In the genomic region with DNA sequence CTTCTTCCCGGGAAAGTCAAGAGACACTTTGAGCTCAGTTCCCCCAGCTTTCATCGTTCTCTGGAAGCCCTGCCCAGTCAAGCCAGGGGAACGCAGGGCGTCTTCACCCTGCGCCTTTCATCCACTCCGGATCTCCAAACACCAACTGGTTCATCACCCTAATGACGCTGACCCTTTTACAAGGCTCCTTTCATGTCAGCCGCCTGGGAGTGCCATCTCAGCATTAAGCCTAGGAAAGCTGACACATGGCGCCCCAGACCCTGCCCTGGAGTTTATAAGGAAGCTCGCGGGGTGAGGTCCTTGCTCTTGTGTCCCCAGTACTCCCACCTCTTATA, we compare ENCODE assay signal across 8 cellular contexts. TPM values are rescaled to one million over a fixed set of nuclear protein-coding genes. Genes with fewer than 3 reads are reported as not detected.
DNase-seq lines count a peak whose midpoint lies in the region; ATAC-seq and TF ChIP-seq lines count a peak whose summit lies in the region.

No MANE protein-coding gene starts in this region.

- no peak for DNase-seq in GM12864 (ENCODE audit: low read depth)
- no peak for DNase-seq in Jurkat, Clone E6-1 (ENCODE audit: low read depth, low spot score)
- DNase-seq in central memory CD8-positive, alpha-beta T cell (ENCODE audit: low spot score in 2 of 2): no peak
- DNase-seq in posterior cingulate gyrus: no peak
- no peak for DNase-seq in DMS114 treated with DMSO at 0.1 percent for 48 hours (lab: John Stamatoyannopoulos, UW; ENCODE audit: unreplicated experiment)

- no peaks in the 10 kb centered on the region for H3K27me3 ChIP-seq in muscle layer of colon (ENCODE audit: control insufficient read depth in 1 of 2, insufficient read depth in 2 of 2, low read length in 2 of 2)

- TF ChIP-seq CTCF in GM12864 (IDR thresholded peaks at IDR 0.05; ENCODE audit: low read depth, low read length, missing control alignments): no peak

- H3K27ac Mint-ChIP-seq in central memory CD8-positive, alpha-beta T cell (ENCODE audit: low read depth): peak overlapping the region; percentile 96

- ATAC-seq in central memory CD8-positive, alpha-beta T cell (replicated peaks; ENCODE audit: extremely low read depth, poor library complexity, severe bottlenecking): no peak
- ATAC-seq in GM21786 (IDR thresholded peaks at IDR 0.05; ENCODE audit: unreplicated experiment) (no peak), GM18858 (IDR thresholded peaks at IDR 0.05; ENCODE audit: unreplicated experiment) (no peak)

- H3K27me3 Mint-ChIP-seq in central memory CD8-positive, alpha-beta T cell: no peaks in the 10 kb centered on the region

- no peaks in the 10 kb centered on the region for H3K9me3 ChIP-seq in muscle layer of colon (ENCODE audit: low read length)

- H3K4me1 Mint-ChIP-seq in central memory CD8-positive, alpha-beta T cell: peaks cover 65% of the 10 kb centered on the region

- peaks cover 29% of the 10 kb centered on the region for H3K36me3 Mint-ChIP-seq in central memory CD8-positive, alpha-beta T cell (ENCODE audit: insufficient read depth)

- intact Hi-C loops in posterior cingulate gyrus (cut with DNase I): no loop called here

- H3K9me3 Mint-ChIP-seq in central memory CD8-positive, alpha-beta T cell: no peaks in the 10 kb centered on the region

- H3K36me3 ChIP-seq in muscle layer of colon (ENCODE audit: insufficient read depth, low read length): peaks cover 8% of the 10 kb centered on the region

- H3K9ac ChIP-seq in muscle layer of colon (ENCODE audit: low read length): peak overlapping the region; percentile 72

- peaks cover 38% of the 10 kb centered on the region for H3K4me1 ChIP-seq in muscle layer of colon (ENCODE audit: insufficient read depth, low read length)

- H3K27ac ChIP-seq in muscle layer of colon (ENCODE audit: low read depth, low read length): peak overlapping the region; percentile 86

- H3K4me3 ChIP-seq in GM12864 (ENCODE audit: low read depth, low read length) (peak overlapping the region; percentile 97), muscle layer of colon (ENCODE audit: low read depth in 1 of 2, low read length in 2 of 2) (peak overlapping the region; percentile 73 to 92)
- H3K4me3 ChIP-seq in Jurkat, Clone E6-1 (ENCODE audit: low read length): peak overlapping the region; percentile 98

- peak overlapping the region; percentile 99 for H3K4me3 Mint-ChIP-seq in central memory CD8-positive, alpha-beta T cell

RNA-seq across cellular contexts. Expression of a gene that starts 0.6 kb away (rescaled TPM):
- 162 TPM for polyA plus RNA-seq in Jurkat, Clone E6-1 (2012; ENCODE audit: insufficient read depth, insufficient read length)

RNA-seq across cellular contexts. Expression of a gene that starts 2.1 kb away (rescaled TPM):
- 55.4 TPM for polyA plus RNA-seq in Jurkat, Clone E6-1 (2012; ENCODE audit: insufficient read depth, insufficient read length)

RNA-seq across cellular contexts. Expression of a gene that starts 32.6 kb away (rescaled TPM):
- polyA plus RNA-seq in Jurkat, Clone E6-1 (2012; ENCODE audit: insufficient read depth, insufficient read length): 0.23 TPM

RNA-seq across cellular contexts. Expression of a gene that starts 51.2 kb away (rescaled TPM):
- polyA plus RNA-seq in Jurkat, Clone E6-1 (2012; ENCODE audit: insufficient read depth, insufficient read length): 68.1 TPM
